Comparison of ENCODE assay signal across 29 cellular contexts in genomic region chr13:32629313-32629712, GRCh38.
"Had no signal": no experiment of that assay in that cellular context is flagged by ENCODE, and none has a peak within 500 bp of the region (broad histone marks: within the 10 kb centered on the region; RNA-seq: fewer than 3 reads in every experiment).

No MANE protein-coding gene starts in this region.

- H3K4me3 Mint-ChIP-seq: dendritic cell treated with granulocyte-macrophage colony-stimulating factor and Interleukin-4, amounts not matched to agents 40 ng/mL and 50 ng/mL, for 4 days; endodermal cell; naive B cell; natural killer cell treated with Interleukin-12 subunit alpha and Interleukin-12 subunit beta and Interleukin-15 and Interleukin-18, amount 100 ng/mL, for 72 hours; neural crest cell; stimulated activated naive B cell treated with anti-CD40 and anti-IgM and Interleukin-4, amounts not matched to agents 10 μg/mL and 1 μg/mL and 100 μg/mL, for 72 hours; stimulated activated naive CD8-positive, alpha-beta T cell treated with anti-CD3 and anti-CD28 coated beads, Interleukin-15, Interleukin-2, amounts not matched to agents 100 ng/mL and 50 ng/mL, for 24 hours had no signal

- H3K27ac Mint-ChIP-seq: dendritic cell treated with granulocyte-macrophage colony-stimulating factor and Interleukin-4, amounts not matched to agents 40 ng/mL and 50 ng/mL, for 4 days; endodermal cell; naive B cell; natural killer cell treated with Interleukin-12 subunit alpha and Interleukin-12 subunit beta and Interleukin-15 and Interleukin-18, amount 100 ng/mL, for 72 hours; stimulated activated naive B cell treated with anti-CD40 and anti-IgM and Interleukin-4, amounts not matched to agents 10 μg/mL and 1 μg/mL and 100 μg/mL, for 72 hours; stimulated activated naive CD8-positive, alpha-beta T cell treated with anti-CD3 and anti-CD28 coated beads, Interleukin-15, Interleukin-2, amounts not matched to agents 100 ng/mL and 50 ng/mL, for 24 hours had no signal

- DNase-seq: colonic mucosa; effector CD8-positive, alpha-beta T cell; endodermal cell; foreskin keratinocyte; heart right ventricle; hippocampal formation; left cardiac atrium; left ventricle myocardium superior; lower lobe of right lung; naive B cell; pancreas; right lobe of liver; small intestine; stimulated activated CD4-positive, alpha-beta T cell treated with anti-CD3 and anti-CD28 coated beads, Interleukin-15, amount 100 ng/mL, for 24 hours; stimulated activated CD4-positive, alpha-beta T cell treated with anti-CD3 and anti-CD28 coated beads, Interleukin-2, amount 100 ng/mL, for 48 hours; stimulated activated naive B cell treated with anti-CD40 and anti-IgM and Interleukin-4, amounts not matched to agents 10 μg/mL and 1 μg/mL and 100 μg/mL, for 72 hours; transverse colon; upper lobe of right lung; uterus had no signal

- H3K4me3 ChIP-seq: colonic mucosa, gastroesophageal sphincter, heart right ventricle, lower lobe of right lung, pancreas, right lobe of liver, thoracic aorta, transverse colon, upper lobe of right lung, uterus had no signal

- H3K27me3 ChIP-seq: colonic mucosa, foreskin keratinocyte, gastroesophageal sphincter, heart right ventricle, neutrophil, pancreas, right lobe of liver, transverse colon, upper lobe of right lung, uterus had no signal

- H3K27me3 Mint-ChIP-seq: dendritic cell treated with granulocyte-macrophage colony-stimulating factor and Interleukin-4, amounts not matched to agents 40 ng/mL and 50 ng/mL, for 4 days; naive B cell; natural killer cell treated with Interleukin-12 subunit alpha and Interleukin-12 subunit beta and Interleukin-15 and Interleukin-18, amount 100 ng/mL, for 72 hours; stimulated activated naive B cell treated with anti-CD40 and anti-IgM and Interleukin-4, amounts not matched to agents 10 μg/mL and 1 μg/mL and 100 μg/mL, for 72 hours; stimulated activated naive CD8-positive, alpha-beta T cell treated with anti-CD3 and anti-CD28 coated beads, Interleukin-15, Interleukin-2, amounts not matched to agents 100 ng/mL and 50 ng/mL, for 24 hours had no signal

- H3K9me3 Mint-ChIP-seq: dendritic cell treated with granulocyte-macrophage colony-stimulating factor and Interleukin-4, amounts not matched to agents 40 ng/mL and 50 ng/mL, for 4 days; natural killer cell treated with Interleukin-12 subunit alpha and Interleukin-12 subunit beta and Interleukin-15 and Interleukin-18, amount 100 ng/mL, for 72 hours; stimulated activated naive B cell treated with anti-CD40 and anti-IgM and Interleukin-4, amounts not matched to agents 10 μg/mL and 1 μg/mL and 100 μg/mL, for 72 hours; stimulated activated naive CD8-positive, alpha-beta T cell treated with anti-CD3 and anti-CD28 coated beads, Interleukin-15, Interleukin-2, amounts not matched to agents 100 ng/mL and 50 ng/mL, for 24 hours had no signal

- H3K9me3 ChIP-seq: colonic mucosa, gastroesophageal sphincter, heart right ventricle, lower lobe of right lung, neutrophil, pancreas, right lobe of liver, thoracic aorta, transverse colon, upper lobe of right lung, uterus had no signal

- H3K36me3 Mint-ChIP-seq: natural killer cell treated with Interleukin-12 subunit alpha and Interleukin-12 subunit beta and Interleukin-15 and Interleukin-18, amount 100 ng/mL, for 72 hours had no signal

- H3K27ac ChIP-seq: colonic mucosa, epithelial cell of prostate, foreskin keratinocyte, gastroesophageal sphincter, lower lobe of right lung, neutrophil, pancreas, right lobe of liver, thoracic aorta, transverse colon, upper lobe of right lung, uterus had no signal

- H3K36me3 ChIP-seq: colonic mucosa, lower lobe of right lung, neutrophil, pancreas, right lobe of liver, thoracic aorta, transverse colon, upper lobe of right lung, uterus had no signal

- ATAC-seq: esophagus mucosa; foreskin keratinocyte; gastroesophageal sphincter; left cardiac atrium; left ventricle myocardium superior; lower lobe of right lung; natural killer cell treated with Interleukin-12 subunit alpha and Interleukin-12 subunit beta and Interleukin-15 and Interleukin-18, amount 100 ng/mL, for 72 hours; pancreas; stimulated activated naive B cell treated with anti-CD40 and anti-IgM and Interleukin-4, amounts not matched to agents 10 μg/mL and 1 μg/mL and 100 μg/mL, for 72 hours; upper lobe of right lung had no signal

- H3K4me1 ChIP-seq: colonic mucosa, foreskin keratinocyte, pancreas had no signal

- FAIRE-seq: islet of Langerhans, pancreas, small intestine had no signal
